8 cellular contexts compared by ENCODE assay signal in the genomic region with DNA sequence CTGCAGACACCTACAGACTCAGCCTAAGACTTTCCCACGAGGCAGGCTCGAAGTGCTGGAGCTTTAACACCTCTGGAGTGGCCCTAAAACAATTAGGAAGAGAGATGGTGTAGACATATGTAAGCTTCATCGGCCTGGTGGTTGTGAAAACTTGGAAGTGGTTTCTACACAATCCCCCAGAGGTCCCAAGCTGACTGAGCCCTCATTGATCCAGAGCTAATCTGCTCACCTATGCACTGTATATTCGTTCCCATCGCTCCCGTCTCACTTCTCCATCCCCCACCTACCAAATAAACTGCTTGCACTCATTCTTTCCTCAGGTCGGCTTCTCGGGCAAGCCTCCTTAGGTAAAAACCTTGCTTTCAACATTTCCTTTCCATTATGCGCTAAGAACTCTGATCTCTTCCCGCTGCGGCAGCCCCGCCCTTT.
A peak's percentile ranks its signal among the peaks of the same experiment; 100 is the strongest.
DNase-seq lines count a peak whose midpoint lies in the region; ATAC-seq and TF ChIP-seq lines count a peak whose summit lies in the region.

No MANE protein-coding gene starts in this region.

- no peak for TF ChIP-seq CTCF in AG10803 (conservative IDR thresholded peaks at IDR 0.05; ENCODE audit: low read length)

- H3K27me3 ChIP-seq in muscle layer of colon (ENCODE audit: control insufficient read depth in 1 of 2, insufficient read depth in 2 of 2, low read length in 2 of 2) = no peaks in the 10 kb centered on the region

- no peaks in the 10 kb centered on the region for H3K36me3 ChIP-seq in muscle layer of colon (ENCODE audit: insufficient read depth, low read length)

- H3K4me3 ChIP-seq in AG10803 (ENCODE audit: low read length) (peak overlapping the region; percentile 73), muscle layer of colon (ENCODE audit: low read depth in 1 of 2, low read length in 2 of 2) (peak overlapping the region; percentile 95)

- peak overlapping the region; percentile 85 for H3K9ac ChIP-seq in muscle layer of colon (ENCODE audit: low read length)

- no peaks in the 10 kb centered on the region for H3K9me3 ChIP-seq in muscle layer of colon (ENCODE audit: low read length)

- DNase-seq in AG10803 (ENCODE audit: low read depth) = no peak
- DNase-seq in stimulated activated CD4-positive, alpha-beta T cell treated with anti-CD3 and anti-CD28 coated beads, Interleukin-15, amount 100 ng/mL, for 24 hours = no peak
- DNase-seq in MV-4-11 (lab: John Stamatoyannopoulos, UW) = no peak

- ATAC-seq in HG02870 (IDR thresholded peaks at IDR 0.05; ENCODE audit: unreplicated experiment) (peak; percentile 21), GM21717 (IDR thresholded peaks at IDR 0.05; ENCODE audit: unreplicated experiment) (no peak), GM18861 (IDR thresholded peaks at IDR 0.05; ENCODE audit: unreplicated experiment) (no peak)

- H3K4me1 ChIP-seq in muscle layer of colon (ENCODE audit: insufficient read depth, low read length) = peaks cover 16% of the 10 kb centered on the region

- H3K27ac ChIP-seq in cingulate gyrus (ENCODE audit: low read depth, low read length) (peak overlapping the region; percentile 97), muscle layer of colon (ENCODE audit: low read depth, low read length) (peak overlapping the region; percentile 95)
